ENCODE assay signal across 21 cellular contexts in genomic region chr6:81838031-81838430, GRCh38.
A peak's percentile ranks its signal among the peaks of the same experiment; 100 is the strongest.
DNase-seq lines count a peak whose midpoint lies in the region; ATAC-seq, FAIRE-seq and TF ChIP-seq lines count a peak whose summit lies in the region.
"Had no signal": no experiment of that assay in that cellular context is flagged by ENCODE, and none has a peak within 500 bp of the region (broad histone marks: within the 10 kb centered on the region; RNA-seq: fewer than 3 reads in every experiment).

No MANE protein-coding gene starts in this region.

- H3K4me1 ChIP-seq in astrocyte (ENCODE audit: insufficient read depth, low read length) (peaks cover 9% of the 10 kb centered on the region), right cardiac atrium (ENCODE audit: control insufficient read depth, insufficient read depth, low read length) (no peaks in the 10 kb centered on the region), psoas muscle (no peaks in the 10 kb centered on the region)
- H3K4me1 ChIP-seq: gastrocnemius medialis, sigmoid colon had no signal

- peak overlapping the region; percentile 2 for H3K4me2 ChIP-seq in astrocyte (ENCODE audit: low read length)

- H3K4me3 Mint-ChIP-seq in astrocyte (ENCODE audit: unreplicated experiment): no peak overlapping the region
- H3K4me3 Mint-ChIP-seq: activated CD8-positive, alpha-beta T cell treated with anti-CD3 and anti-CD28 coated beads, Interleukin-2, amount 10 ng/mL, durations not matched to agents 7 days and 5 days; brain; CD4-positive, alpha-beta memory T cell; natural killer cell treated with Interleukin-12 subunit alpha and Interleukin-12 subunit beta and Interleukin-15 and Interleukin-18, amount 100 ng/mL, for 72 hours had no signal

- H3K79me2 ChIP-seq in astrocyte (ENCODE audit: insufficient read depth, low read length): no peaks in the 10 kb centered on the region

- H3K4me3 ChIP-seq in astrocyte (ENCODE audit: insufficient read depth, low read depth, low read length): no peak overlapping the region
- H3K4me3 ChIP-seq in right cardiac atrium (ENCODE audit: low read length): no peak overlapping the region
- H3K4me3 ChIP-seq in psoas muscle: no peak overlapping the region
- H3K4me3 ChIP-seq: gastrocnemius medialis, sigmoid colon had no signal

- H4K20me1 ChIP-seq in astrocyte (ENCODE audit: insufficient read depth, low read length): no peaks in the 10 kb centered on the region

- WGBS in right cardiac atrium: 44% methylated on average over 4 of the region's 4 CpGs
- 93 to 95% (median 94%) methylated on average over 4 of the region's 4 CpGs for WGBS in psoas muscle, 3 donors

- no peaks in the 10 kb centered on the region for H3K9me3 Mint-ChIP-seq in astrocyte (ENCODE audit: unreplicated experiment)

- intact Hi-C loops in right cardiac atrium (cut with DNase I) (loop anchor here in 1 of 4 donors (10.0 kb wide), 1 partner anchor 57 kb away; no protein-coding TSS in a partner anchor), psoas muscle (cut with DNase I) (no loop called here)

- no peaks in the 10 kb centered on the region for H3K27me3 Mint-ChIP-seq in astrocyte (ENCODE audit: low read depth, unreplicated experiment)
- H3K27me3 Mint-ChIP-seq: natural killer cell treated with Interleukin-12 subunit alpha and Interleukin-12 subunit beta and Interleukin-15 and Interleukin-18, amount 100 ng/mL, for 72 hours had no signal

- DNase-seq in M059J (ENCODE audit: low read depth) (peak; percentile 62), astrocyte (ENCODE audit: low read depth) (peak; percentile 92), right cardiac atrium (no peak), renal cortical epithelial cell (ENCODE audit: low read depth) (peak; percentile 31), psoas muscle (no peak), HuH-7.5 (ENCODE audit: low spot score) (no peak), NCI-H524 treated with DMSO at 0.1 percent for 48 hours (lab: John Stamatoyannopoulos, UW) (no peak)
- DNase-seq: activated CD8-positive, alpha-beta T cell treated with anti-CD3 and anti-CD28 coated beads, Interleukin-2, amount 10 ng/mL, durations not matched to agents 7 days and 5 days; activated effector memory CD4-positive, alpha-beta T cell treated with Interleukin-2 at 50 U/mL for 16 hours; CD4-positive, alpha-beta memory T cell; effector memory CD4-positive, alpha-beta T cell; gastrocnemius medialis; kidney; NCI-H187; NCI-H748 treated with DMSO at 0.1 percent for 48 hours; SHP77; sigmoid colon; stimulated activated naive CD4-positive, alpha-beta T cell had no signal

- ATAC-seq in right cardiac atrium (peak; percentile 65 to 79), psoas muscle (no peak)
- ATAC-seq: activated CD8-positive, alpha-beta T cell treated with anti-CD3 and anti-CD28 coated beads, Interleukin-2, amount 10 ng/mL, durations not matched to agents 7 days and 5 days; gastrocnemius medialis; natural killer cell treated with Interleukin-12 subunit alpha and Interleukin-12 subunit beta and Interleukin-15 and Interleukin-18, amount 100 ng/mL, for 72 hours had no signal

- H2AFZ ChIP-seq in astrocyte (ENCODE audit: low read depth, low read length): no peak overlapping the region

- no peaks in the 10 kb centered on the region for H3K9me3 ChIP-seq in astrocyte (ENCODE audit: insufficient read depth, low read depth, low read length)
- H3K9me3 ChIP-seq in right cardiac atrium (ENCODE audit: control insufficient read depth, low read length): no peaks in the 10 kb centered on the region
- no peaks in the 10 kb centered on the region for H3K9me3 ChIP-seq in psoas muscle
- H3K9me3 ChIP-seq: gastrocnemius medialis, sigmoid colon had no signal

- H3K27ac Mint-ChIP-seq in astrocyte (ENCODE audit: unreplicated experiment): no peak overlapping the region
- H3K27ac Mint-ChIP-seq: activated CD8-positive, alpha-beta T cell treated with anti-CD3 and anti-CD28 coated beads, Interleukin-2, amount 10 ng/mL, durations not matched to agents 7 days and 5 days; CD4-positive, alpha-beta memory T cell; natural killer cell treated with Interleukin-12 subunit alpha and Interleukin-12 subunit beta and Interleukin-15 and Interleukin-18, amount 100 ng/mL, for 72 hours had no signal

- H3K36me3 ChIP-seq in astrocyte (ENCODE audit: insufficient read depth, low read length) (no peaks in the 10 kb centered on the region), psoas muscle (ENCODE audit: insufficient read depth in 1 of 2, low read depth in 1 of 2) (no peaks in the 10 kb centered on the region)
- H3K36me3 ChIP-seq: gastrocnemius medialis, sigmoid colon had no signal

- TF ChIP-seq CTCF in astrocyte (IDR thresholded peaks at IDR 0.05; ENCODE audit: insufficient read depth, low read depth, low read length): no peak
- no peak for TF ChIP-seq CTCF in psoas muscle (IDR thresholded peaks at IDR 0.05)

- H3K4me1 Mint-ChIP-seq in astrocyte (ENCODE audit: low read depth, unreplicated experiment): peaks cover 11% of the 10 kb centered on the region
- H3K4me1 Mint-ChIP-seq: brain; CD4-positive, alpha-beta memory T cell had no signal

- H3K9ac ChIP-seq in astrocyte (ENCODE audit: low read length): no peak overlapping the region

- H3K27me3 ChIP-seq in astrocyte (ENCODE audit: insufficient read depth, low read length): no peaks in the 10 kb centered on the region
- H3K27me3 ChIP-seq in right cardiac atrium (ENCODE audit: control insufficient read depth, insufficient read depth): no peaks in the 10 kb centered on the region
- no peaks in the 10 kb centered on the region for H3K27me3 ChIP-seq in psoas muscle (ENCODE audit: insufficient read depth in 3 of 3, low read length in 2 of 3)
- H3K27me3 ChIP-seq: gastrocnemius medialis, sigmoid colon had no signal

- H3K27ac ChIP-seq in astrocyte (ENCODE audit: low read depth, low read length) (no peak overlapping the region), right cardiac atrium (ENCODE audit: low read length) (no peak overlapping the region), psoas muscle (no peak overlapping the region)
- H3K27ac ChIP-seq: gastrocnemius medialis, sigmoid colon had no signal

- peak; percentile 43 for FAIRE-seq in astrocyte (lab: Jason Lieb, UNC)
- FAIRE-seq: GM19239, kidney had no signal

- H3K36me3 Mint-ChIP-seq in astrocyte (ENCODE audit: low read depth, unreplicated experiment): no peaks in the 10 kb centered on the region
- H3K36me3 Mint-ChIP-seq: brain; CD4-positive, alpha-beta memory T cell; natural killer cell treated with Interleukin-12 subunit alpha and Interleukin-12 subunit beta and Interleukin-15 and Interleukin-18, amount 100 ng/mL, for 72 hours had no signal

Comparison
In these comparisons a context has a peak if more than half of its experiments do, and no peak if none do; other contexts are left out.
1. DNase-seq: peak in M059J (single experiment), astrocyte (single experiment) and renal cortical epithelial cell (single experiment); none in right cardiac atrium (0 of 3), psoas muscle (0 of 2), HuH-7.5 (single experiment) and NCI-H524 treated with DMSO at 0.1 percent for 48 hours (single experiment).
2. ATAC-seq: peak in right cardiac atrium (2 of 2); none in psoas muscle (0 of 4).